Comparison of ENCODE assay signal across 16 cellular contexts in genomic region chr12:89995870-89996269, GRCh38.
DNase-seq lines count a peak whose midpoint lies in the region; ATAC-seq and TF ChIP-seq lines count a peak whose summit lies in the region.
"Had no signal": no experiment of that assay in that cellular context is flagged by ENCODE, and none has a peak within 500 bp of the region (broad histone marks: within the 10 kb centered on the region; RNA-seq: fewer than 3 reads in every experiment).

No MANE protein-coding gene starts in this region.

- H3K4me3 Mint-ChIP-seq in T-helper 17 cell, result no peak overlapping the region
- H3K4me3 Mint-ChIP-seq in nephron progenitor cell, result no peak overlapping the region
- H3K4me3 Mint-ChIP-seq in activated CD8-positive, alpha-beta T cell treated with anti-CD3 and anti-CD28 coated beads, Interleukin-2, amount 10 ng/mL, durations not matched to agents 7 days and 5 days, result no peak overlapping the region
- H3K4me3 Mint-ChIP-seq: B cell; CD4-positive, alpha-beta T cell had no signal

- peak; percentile 10 for DNase-seq in ELR (ENCODE audit: low read depth)
- DNase-seq in T-helper 17 cell, result no peak
- DNase-seq in nephron progenitor cell, result no peak
- DNase-seq in cardiac septum (ENCODE audit: low spot score), result no peak
- DNase-seq in activated CD8-positive, alpha-beta T cell treated with anti-CD3 and anti-CD28 coated beads, Interleukin-2, amount 10 ng/mL, durations not matched to agents 7 days and 5 days, result no peak
- DNase-seq: ACHN; CD4-positive, alpha-beta T cell; DMS153; NCI-H1417 treated with DMSO at 0.1 percent for 48 hours; NCI-H187 treated with DMSO at 0.1 percent for 48 hours; NCI-H2227 treated with DMSO at 0.1 percent for 48 hours; NCI-H510A treated with DMSO at 0.1 percent for 48 hours had no signal

- no peak for TF ChIP-seq CTCF in nephron progenitor cell (IDR thresholded peaks at IDR 0.05)

- H3K9me3 ChIP-seq in T-helper 17 cell (ENCODE audit: control insufficient read depth, low read length, poor library complexity, severe bottlenecking), result no peaks in the 10 kb centered on the region

- POLR2A ChIA-PET in activated CD8-positive, alpha-beta T cell treated with anti-CD3 and anti-CD28 coated beads, Interleukin-2, amount 10 ng/mL, durations not matched to agents 7 days and 5 days (lab: Charles Lee), result interaction anchor here (0.6 kb wide), 1 partner anchor 13 kb away, joined by 3 read pairs; no protein-coding TSS in a partner anchor

- no peak for ATAC-seq in T-helper 17 cell
- ATAC-seq in HG02571 (IDR thresholded peaks at IDR 0.05; ENCODE audit: unreplicated experiment), result no peak
- no peak for ATAC-seq in activated CD8-positive, alpha-beta T cell treated with anti-CD3 and anti-CD28 coated beads, Interleukin-2, amount 10 ng/mL, durations not matched to agents 7 days and 5 days

- CTCF ChIA-PET in activated CD8-positive, alpha-beta T cell treated with anti-CD3 and anti-CD28 coated beads, Interleukin-2, amount 10 ng/mL, durations not matched to agents 7 days and 5 days (lab: Charles Lee), result interaction anchor here (0.7 kb wide), 1 partner anchor 45 kb away, joined by 3 read pairs; no protein-coding TSS in a partner anchor

- H3K27ac ChIP-seq in temporal lobe (ENCODE audit: low read depth, low read length), result peak overlapping the region; percentile 19
- H3K27ac ChIP-seq: KMS-11 had no signal

- H3K27me3 Mint-ChIP-seq in T-helper 17 cell, result no peaks in the 10 kb centered on the region
- no peaks in the 10 kb centered on the region for H3K27me3 Mint-ChIP-seq in nephron progenitor cell (ENCODE audit: low read depth, poor library complexity)
- no peaks in the 10 kb centered on the region for H3K27me3 Mint-ChIP-seq in activated CD8-positive, alpha-beta T cell treated with anti-CD3 and anti-CD28 coated beads, Interleukin-2, amount 10 ng/mL, durations not matched to agents 7 days and 5 days (ENCODE audit: low read depth)
- H3K27me3 Mint-ChIP-seq: B cell; CD4-positive, alpha-beta T cell had no signal

- intact Hi-C loops in cardiac septum (cut with DNase I), result no loop called here

- H3K36me3 Mint-ChIP-seq in T-helper 17 cell (ENCODE audit: low read depth), result no peaks in the 10 kb centered on the region
- H3K36me3 Mint-ChIP-seq in nephron progenitor cell (ENCODE audit: low read depth), result no peaks in the 10 kb centered on the region
- H3K36me3 Mint-ChIP-seq in activated CD8-positive, alpha-beta T cell treated with anti-CD3 and anti-CD28 coated beads, Interleukin-2, amount 10 ng/mL, durations not matched to agents 7 days and 5 days (ENCODE audit: low read depth), result no peaks in the 10 kb centered on the region

- H3K4me1 Mint-ChIP-seq in T-helper 17 cell (peaks cover 24% of the 10 kb centered on the region), nephron progenitor cell (peaks cover 29% of the 10 kb centered on the region)
- H3K4me1 Mint-ChIP-seq in activated CD8-positive, alpha-beta T cell treated with anti-CD3 and anti-CD28 coated beads, Interleukin-2, amount 10 ng/mL, durations not matched to agents 7 days and 5 days (ENCODE audit: low read depth), result no peaks in the 10 kb centered on the region

- H3K27ac Mint-ChIP-seq in T-helper 17 cell (peak overlapping the region; percentile 27), nephron progenitor cell (peak overlapping the region; percentile 90)
- H3K27ac Mint-ChIP-seq in activated CD8-positive, alpha-beta T cell treated with anti-CD3 and anti-CD28 coated beads, Interleukin-2, amount 10 ng/mL, durations not matched to agents 7 days and 5 days, result no peak overlapping the region
- H3K27ac Mint-ChIP-seq: B cell; CD4-positive, alpha-beta T cell had no signal

- H3K9me3 Mint-ChIP-seq in nephron progenitor cell, result no peaks in the 10 kb centered on the region
- H3K9me3 Mint-ChIP-seq in activated CD8-positive, alpha-beta T cell treated with anti-CD3 and anti-CD28 coated beads, Interleukin-2, amount 10 ng/mL, durations not matched to agents 7 days and 5 days (ENCODE audit: insufficient read depth), result peaks cover 6% of the 10 kb centered on the region
- H3K9me3 Mint-ChIP-seq: CD4-positive, alpha-beta T cell had no signal
